In genomic region chr12:2324375-2324774, GRCh38 we compare ENCODE assay signal across 14 cellular contexts.
DNase-seq lines count a peak whose midpoint lies in the region; ATAC-seq and TF ChIP-seq lines count a peak whose summit lies in the region.
"Had no signal": no experiment of that assay in that cellular context is flagged by ENCODE, and none has a peak within 500 bp of the region (broad histone marks: within the 10 kb centered on the region; RNA-seq: fewer than 3 reads in every experiment).

No MANE protein-coding gene starts in this region.

- BruUV-seq in Calu3 (replicated peaks; lab: Mats Ljungman, UMichigan), result no TSS peak

- intact Hi-C loops in posterior cingulate gyrus (cut with DNase I) (no loop called here), Calu3 (cut with micrococcal nuclease; ENCODE audit: unreplicated experiment) (no loop called here)

- H3K4me3 ChIP-seq in Jurkat, Clone E6-1 (ENCODE audit: low read length), result no peak overlapping the region

- no peak overlapping the region for H3K27ac Mint-ChIP-seq in Calu3 (ENCODE audit: unreplicated experiment)
- H3K27ac Mint-ChIP-seq: activated naive CD8-positive, alpha-beta T cell treated with anti-CD3 and anti-CD28 coated beads, Interleukin-2, amount 10 ng/mL, durations not matched to agents 7 days and 5 days; CD4-positive, alpha-beta T cell; natural killer cell treated with Interleukin-12 subunit alpha and Interleukin-12 subunit beta and Interleukin-15 and Interleukin-18, amount 100 ng/mL, for 72 hours; stimulated activated naive CD8-positive, alpha-beta T cell treated with anti-CD3 and anti-CD28 coated beads, Interleukin-15, amount 100 ng/mL, for 72 hours had no signal

- no peaks in the 10 kb centered on the region for H3K36me3 Mint-ChIP-seq in Calu3 (ENCODE audit: insufficient read depth, unreplicated experiment)
- H3K36me3 Mint-ChIP-seq: activated naive CD8-positive, alpha-beta T cell treated with anti-CD3 and anti-CD28 coated beads, Interleukin-2, amount 10 ng/mL, durations not matched to agents 7 days and 5 days; natural killer cell treated with Interleukin-12 subunit alpha and Interleukin-12 subunit beta and Interleukin-15 and Interleukin-18, amount 100 ng/mL, for 72 hours had no signal

- no peak for TF ChIP-seq CTCF in Calu3 (IDR thresholded peaks at IDR 0.05; ENCODE audit: unreplicated experiment)

- no peak for ATAC-seq in GM19395 (IDR thresholded peaks at IDR 0.05; ENCODE audit: unreplicated experiment)
- ATAC-seq: natural killer cell treated with Interleukin-12 subunit alpha and Interleukin-12 subunit beta and Interleukin-15 and Interleukin-18, amount 100 ng/mL, for 72 hours; stimulated activated naive CD8-positive, alpha-beta T cell treated with anti-CD3 and anti-CD28 coated beads, Interleukin-15, amount 100 ng/mL, for 72 hours had no signal

- H3K4me1 Mint-ChIP-seq in Calu3 (ENCODE audit: low read depth, unreplicated experiment), result peaks cover 10% of the 10 kb centered on the region
- H3K4me1 Mint-ChIP-seq: activated naive CD8-positive, alpha-beta T cell treated with anti-CD3 and anti-CD28 coated beads, Interleukin-2, amount 10 ng/mL, durations not matched to agents 7 days and 5 days had no signal

- H3K9me3 Mint-ChIP-seq in Calu3 (ENCODE audit: low read depth, unreplicated experiment), result no peaks in the 10 kb centered on the region
- H3K9me3 Mint-ChIP-seq: activated naive CD8-positive, alpha-beta T cell treated with anti-CD3 and anti-CD28 coated beads, Interleukin-2, amount 10 ng/mL, durations not matched to agents 7 days and 5 days; CD4-positive, alpha-beta T cell; natural killer cell treated with Interleukin-12 subunit alpha and Interleukin-12 subunit beta and Interleukin-15 and Interleukin-18, amount 100 ng/mL, for 72 hours; stimulated activated naive CD8-positive, alpha-beta T cell treated with anti-CD3 and anti-CD28 coated beads, Interleukin-15, amount 100 ng/mL, for 72 hours had no signal

- DNase-seq in Jurkat, Clone E6-1 (ENCODE audit: low read depth, low spot score), result peak; percentile 14
- DNase-seq in NCI-H2171 treated with DMSO at 0.1 percent for 48 hours (lab: John Stamatoyannopoulos, UW) (peak; percentile 98), posterior cingulate gyrus (peak in 8 of 10 donors; percentile 32 to 94 (median 66)), Calu3 (no peak), kidney glomerular epithelial cell (lab: John Stamatoyannopoulos, UW) (no peak), HuH-7.5 (ENCODE audit: low spot score) (no peak)
- DNase-seq: activated CD4-positive, alpha-beta T cell treated with anti-CD3 and anti-CD28 coated beads, Interleukin-2, amount 50 U/mL, for 4 hours; activated naive CD8-positive, alpha-beta T cell treated with anti-CD3 and anti-CD28 coated beads, Interleukin-2, amount 10 ng/mL, durations not matched to agents 7 days and 5 days; CD4-positive, alpha-beta T cell; stimulated activated CD4-positive, alpha-beta T cell treated with anti-CD3 and anti-CD28 coated beads, Interleukin-2, amount 100 ng/mL, for 24 hours; stimulated activated naive CD8-positive, alpha-beta T cell treated with anti-CD3 and anti-CD28 coated beads, Interleukin-15, amount 100 ng/mL, for 72 hours had no signal

- H3K27ac ChIP-seq in cingulate gyrus (ENCODE audit: low read depth, low read length), result peak overlapping the region; percentile 67

- H3K27me3 Mint-ChIP-seq in Calu3 (ENCODE audit: unreplicated experiment), result peaks cover 21% of the 10 kb centered on the region

- CTCF ChIA-PET in Calu3 (lab: Charles Lee), result no interaction called here

- H3K4me3 Mint-ChIP-seq in Calu3 (ENCODE audit: low read depth, unreplicated experiment), result no peak overlapping the region
- H3K4me3 Mint-ChIP-seq: activated naive CD8-positive, alpha-beta T cell treated with anti-CD3 and anti-CD28 coated beads, Interleukin-2, amount 10 ng/mL, durations not matched to agents 7 days and 5 days; CD4-positive, alpha-beta T cell; natural killer cell treated with Interleukin-12 subunit alpha and Interleukin-12 subunit beta and Interleukin-15 and Interleukin-18, amount 100 ng/mL, for 72 hours; stimulated activated naive CD8-positive, alpha-beta T cell treated with anti-CD3 and anti-CD28 coated beads, Interleukin-15, amount 100 ng/mL, for 72 hours had no signal

Comparison
In these comparisons a context has a peak if more than half of its experiments do, and no peak if none do; other contexts are left out.
1. DNase-seq: peak in Jurkat, Clone E6-1 (single experiment), NCI-H2171 treated with DMSO at 0.1 percent for 48 hours (single experiment) and posterior cingulate gyrus (8 of 10); none in Calu3 (single experiment), kidney glomerular epithelial cell (single experiment) and HuH-7.5 (single experiment).